Comparison of ENCODE assay signal across 8 cellular contexts in the genomic region with DNA sequence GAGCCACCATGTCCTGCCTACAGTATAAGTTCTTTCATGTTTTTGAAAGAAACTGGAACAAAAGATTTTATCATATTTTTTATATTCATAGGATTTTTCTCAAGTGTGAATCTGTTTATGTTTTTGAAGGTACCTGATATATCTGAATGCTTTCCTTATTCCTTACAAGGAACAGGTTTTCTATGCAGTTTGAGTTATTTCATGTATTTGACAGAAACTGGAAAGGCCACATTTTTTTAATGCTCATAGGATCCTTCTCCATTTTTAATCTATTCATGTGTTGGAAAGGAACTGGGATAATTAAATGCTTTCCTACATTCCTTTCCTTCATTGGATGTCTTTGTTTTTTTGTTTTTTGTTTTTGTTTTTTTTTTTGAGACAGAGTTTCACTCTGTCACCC.
"Had no signal": no experiment of that assay in that cellular context is flagged by ENCODE, and none has a peak within 500 bp of the region (broad histone marks: within the 10 kb centered on the region; RNA-seq: fewer than 3 reads in every experiment).

No MANE protein-coding gene starts in this region.

- H3K27me3 Mint-ChIP-seq: IgD-negative memory B cell had no signal

- H3K4me3 Mint-ChIP-seq: IgD-negative memory B cell had no signal

- ATAC-seq: HepG2 had no signal

- DNase-seq: IMR-90, KBM-7, KG1 had no signal

- H3K27ac ChIP-seq: HL-60, KMS-11 had no signal

- FAIRE-seq: HepG2, HTR-8/SVneo had no signal

- H3K27ac Mint-ChIP-seq: IgD-negative memory B cell had no signal

- H3K4me2 ChIP-seq: KMS-11 had no signal

- H3K9ac ChIP-seq: KMS-11 had no signal
